In the genomic region with DNA sequence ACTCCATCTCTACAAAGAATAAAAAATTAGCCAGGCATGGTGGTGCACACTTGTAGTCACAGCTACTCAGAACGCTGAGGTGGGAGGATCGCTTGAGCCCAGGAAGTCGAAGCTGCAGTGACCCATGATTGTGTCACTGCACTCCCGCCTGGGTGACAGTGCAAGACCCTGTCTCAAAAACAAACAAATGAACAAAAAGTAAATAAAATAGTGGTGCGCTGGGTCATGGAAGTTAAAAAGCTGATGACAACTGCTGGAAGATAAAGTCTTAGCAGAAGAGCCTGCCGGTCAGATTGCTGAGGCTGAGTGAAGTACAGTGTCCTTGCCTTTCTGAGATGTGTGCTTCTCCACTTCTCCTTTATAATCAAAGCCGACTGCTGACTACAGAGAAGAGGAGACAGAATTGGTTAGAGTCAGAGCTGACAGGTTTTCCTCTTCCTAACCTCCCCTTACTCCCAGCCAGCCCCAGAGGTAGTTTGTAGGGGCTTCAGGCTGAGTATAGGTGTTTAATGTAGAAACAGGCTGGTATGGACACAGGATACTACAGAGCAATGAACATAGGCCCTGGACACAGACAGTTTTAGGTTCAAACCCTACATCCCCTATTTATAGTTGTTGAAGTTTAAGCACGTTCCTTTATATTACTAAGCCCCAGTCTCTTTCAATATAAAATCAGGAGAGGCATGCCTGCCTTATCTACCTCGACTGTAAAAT, we compare ENCODE assay signal across 1 cellular context.
TF ChIP-seq lines count a peak whose summit lies in the region.

No MANE protein-coding gene starts in this region.

TF ChIP-seq in HepG2, 621 proteins besides CTCF, POLR2A, EP300 and RAD21:
- TF ChIP-seq GATAD2A (CRISPR knock-in tag; IDR thresholded peaks at IDR 0.05) = peak; percentile 67
- peak; percentile 15; the same call in 1 of the 2 replicates for TF ChIP-seq ZNF460 (CRISPR knock-in tag; IDR thresholded peaks at IDR 0.05; ENCODE audit: borderline replicate concordance)
- TF ChIP-seq, protein P1, sequence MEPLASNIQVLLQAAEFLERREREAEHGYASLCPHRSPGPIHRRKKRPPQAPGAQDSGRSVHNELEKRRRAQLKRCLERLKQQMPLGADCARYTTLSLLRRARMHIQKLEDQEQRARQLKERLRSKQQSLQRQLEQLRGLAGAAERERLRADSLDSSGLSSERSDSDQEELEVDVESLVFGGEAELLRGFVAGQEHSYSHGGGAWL (CRISPR knock-in tag; IDR thresholded peaks at IDR 0.05) = no peak
- peak; percentile 47; the same call in 1 of the 2 replicates for TF ChIP-seq RXRB (CRISPR knock-in tag; IDR thresholded peaks at IDR 0.05; ENCODE audit: borderline replicate concordance)
- peak; percentile 34; the same call in 1 of the 2 replicates for TF ChIP-seq GABPB1 (CRISPR knock-in tag; IDR thresholded peaks at IDR 0.05)
- TF ChIP-seq NR2F1 (CRISPR knock-in tag; IDR thresholded peaks at IDR 0.05) = 0 out of 4 replicates have a peak, but pooled peaks of 1 of the 2 experiments have one; percentile 20
- no peak for TF ChIP-seq ZNF24 (IDR thresholded peaks at IDR 0.05)
- TF ChIP-seq FOXK1 (CRISPR knock-in tag; IDR thresholded peaks at IDR 0.05; ENCODE audit: borderline replicate concordance, low read depth) = 0 out of 2 replicates have a peak, but pooled peaks have one; percentile 11
- TF ChIP-seq, protein P2, sequence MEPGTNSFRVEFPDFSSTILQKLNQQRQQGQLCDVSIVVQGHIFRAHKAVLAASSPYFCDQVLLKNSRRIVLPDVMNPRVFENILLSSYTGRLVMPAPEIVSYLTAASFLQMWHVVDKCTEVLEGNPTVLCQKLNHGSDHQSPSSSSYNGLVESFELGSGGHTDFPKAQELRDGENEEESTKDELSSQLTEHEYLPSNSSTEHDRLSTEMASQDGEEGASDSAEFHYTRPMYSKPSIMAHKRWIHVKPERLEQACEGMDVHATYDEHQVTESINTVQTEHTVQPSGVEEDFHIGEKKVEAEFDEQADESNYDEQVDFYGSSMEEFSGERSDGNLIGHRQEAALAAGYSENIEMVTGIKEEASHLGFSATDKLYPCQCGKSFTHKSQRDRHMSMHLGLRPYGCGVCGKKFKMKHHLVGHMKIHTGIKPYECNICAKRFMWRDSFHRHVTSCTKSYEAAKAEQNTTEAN (CRISPR knock-in tag; conservative IDR thresholded peaks at IDR 0.05) = peak; percentile 52; the same call in 1 of the 2 replicates
- peak; percentile 63 for TF ChIP-seq SALL1 (CRISPR knock-in tag; IDR thresholded peaks at IDR 0.05)
- 0 out of 2 replicates have a peak, but pooled peaks have one; percentile 41 for TF ChIP-seq ELF3 (CRISPR knock-in tag; IDR thresholded peaks at IDR 0.05)
- TF ChIP-seq ZNF292 (CRISPR knock-in tag; IDR thresholded peaks at IDR 0.05; ENCODE audit: borderline replicate concordance, low read depth) = 0 out of 2 replicates have a peak, but pooled peaks have one; percentile 42
- TF ChIP-seq FOXP1 (IDR thresholded peaks at IDR 0.05) = no peak
- peak; percentile 37; the same call in 1 of the 2 replicates for TF ChIP-seq FOXP1 (CRISPR knock-in tag; IDR thresholded peaks at IDR 0.05)
- no peak for TF ChIP-seq ATM (IDR thresholded peaks at IDR 0.05; ENCODE audit: borderline replicate concordance)
- peak; percentile 46; the same call in 1 of the 2 replicates for TF ChIP-seq RARA (CRISPR knock-in tag; IDR thresholded peaks at IDR 0.05)
- TF ChIP-seq NR2F2 (IDR thresholded peaks at IDR 0.05; ENCODE audit: borderline replicate concordance, low read depth) = peak; percentile 25; the same call in 1 of the 2 replicates
- peak; percentile 46 for TF ChIP-seq SAP130 (CRISPR knock-in tag; IDR thresholded peaks at IDR 0.05; ENCODE audit: low read depth)
- TF ChIP-seq SOX6 (IDR thresholded peaks at IDR 0.05) = no peak
- peak; percentile 59; the same call in 1 of the 2 replicates for TF ChIP-seq SOX6 (CRISPR knock-in tag; IDR thresholded peaks at IDR 0.05)
- no peak for TF ChIP-seq TBP (CRISPR knock-in tag; IDR thresholded peaks at IDR 0.05)
- peak; percentile 40 for TF ChIP-seq FOSL2 (CRISPR knock-in tag; IDR thresholded peaks at IDR 0.05)
- peak; percentile 38; the same call in 1 of the 2 replicates for TF ChIP-seq FOXA3 (CRISPR knock-in tag; IDR thresholded peaks at IDR 0.05)
- TF ChIP-seq ZBTB8A (CRISPR knock-in tag; IDR thresholded peaks at IDR 0.05; ENCODE audit: borderline replicate concordance, low read depth) = no peak
- TF ChIP-seq, protein P3, sequence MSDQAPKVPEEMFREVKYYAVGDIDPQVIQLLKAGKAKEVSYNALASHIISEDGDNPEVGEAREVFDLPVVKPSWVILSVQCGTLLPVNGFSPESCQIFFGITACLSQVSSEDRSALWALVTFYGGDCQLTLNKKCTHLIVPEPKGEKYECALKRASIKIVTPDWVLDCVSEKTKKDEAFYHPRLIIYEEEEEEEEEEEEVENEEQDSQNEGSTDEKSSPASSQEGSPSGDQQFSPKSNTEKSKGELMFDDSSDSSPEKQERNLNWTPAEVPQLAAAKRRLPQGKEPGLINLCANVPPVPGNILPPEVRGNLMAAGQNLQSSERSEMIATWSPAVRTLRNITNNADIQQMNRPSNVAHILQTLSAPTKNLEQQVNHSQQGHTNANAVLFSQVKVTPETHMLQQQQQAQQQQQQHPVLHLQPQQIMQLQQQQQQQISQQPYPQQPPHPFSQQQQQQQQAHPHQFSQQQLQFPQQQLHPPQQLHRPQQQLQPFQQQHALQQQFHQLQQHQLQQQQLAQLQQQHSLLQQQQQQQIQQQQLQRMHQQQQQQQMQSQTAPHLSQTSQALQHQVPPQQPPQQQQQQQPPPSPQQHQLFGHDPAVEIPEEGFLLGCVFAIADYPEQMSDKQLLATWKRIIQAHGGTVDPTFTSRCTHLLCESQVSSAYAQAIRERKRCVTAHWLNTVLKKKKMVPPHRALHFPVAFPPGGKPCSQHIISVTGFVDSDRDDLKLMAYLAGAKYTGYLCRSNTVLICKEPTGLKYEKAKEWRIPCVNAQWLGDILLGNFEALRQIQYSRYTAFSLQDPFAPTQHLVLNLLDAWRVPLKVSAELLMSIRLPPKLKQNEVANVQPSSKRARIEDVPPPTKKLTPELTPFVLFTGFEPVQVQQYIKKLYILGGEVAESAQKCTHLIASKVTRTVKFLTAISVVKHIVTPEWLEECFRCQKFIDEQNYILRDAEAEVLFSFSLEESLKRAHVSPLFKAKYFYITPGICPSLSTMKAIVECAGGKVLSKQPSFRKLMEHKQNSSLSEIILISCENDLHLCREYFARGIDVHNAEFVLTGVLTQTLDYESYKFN (CRISPR knock-in tag; conservative IDR thresholded peaks at IDR 0.05) = 0 out of 2 replicates have a peak, but pooled peaks have one; percentile 15
- TF ChIP-seq, protein P4, sequence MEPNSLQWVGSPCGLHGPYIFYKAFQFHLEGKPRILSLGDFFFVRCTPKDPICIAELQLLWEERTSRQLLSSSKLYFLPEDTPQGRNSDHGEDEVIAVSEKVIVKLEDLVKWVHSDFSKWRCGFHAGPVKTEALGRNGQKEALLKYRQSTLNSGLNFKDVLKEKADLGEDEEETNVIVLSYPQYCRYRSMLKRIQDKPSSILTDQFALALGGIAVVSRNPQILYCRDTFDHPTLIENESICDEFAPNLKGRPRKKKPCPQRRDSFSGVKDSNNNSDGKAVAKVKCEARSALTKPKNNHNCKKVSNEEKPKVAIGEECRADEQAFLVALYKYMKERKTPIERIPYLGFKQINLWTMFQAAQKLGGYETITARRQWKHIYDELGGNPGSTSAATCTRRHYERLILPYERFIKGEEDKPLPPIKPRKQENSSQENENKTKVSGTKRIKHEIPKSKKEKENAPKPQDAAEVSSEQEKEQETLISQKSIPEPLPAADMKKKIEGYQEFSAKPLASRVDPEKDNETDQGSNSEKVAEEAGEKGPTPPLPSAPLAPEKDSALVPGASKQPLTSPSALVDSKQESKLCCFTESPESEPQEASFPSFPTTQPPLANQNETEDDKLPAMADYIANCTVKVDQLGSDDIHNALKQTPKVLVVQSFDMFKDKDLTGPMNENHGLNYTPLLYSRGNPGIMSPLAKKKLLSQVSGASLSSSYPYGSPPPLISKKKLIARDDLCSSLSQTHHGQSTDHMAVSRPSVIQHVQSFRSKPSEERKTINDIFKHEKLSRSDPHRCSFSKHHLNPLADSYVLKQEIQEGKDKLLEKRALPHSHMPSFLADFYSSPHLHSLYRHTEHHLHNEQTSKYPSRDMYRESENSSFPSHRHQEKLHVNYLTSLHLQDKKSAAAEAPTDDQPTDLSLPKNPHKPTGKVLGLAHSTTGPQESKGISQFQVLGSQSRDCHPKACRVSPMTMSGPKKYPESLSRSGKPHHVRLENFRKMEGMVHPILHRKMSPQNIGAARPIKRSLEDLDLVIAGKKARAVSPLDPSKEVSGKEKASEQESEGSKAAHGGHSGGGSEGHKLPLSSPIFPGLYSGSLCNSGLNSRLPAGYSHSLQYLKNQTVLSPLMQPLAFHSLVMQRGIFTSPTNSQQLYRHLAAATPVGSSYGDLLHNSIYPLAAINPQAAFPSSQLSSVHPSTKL (CRISPR knock-in tag; IDR thresholded peaks at IDR 0.05) = peak; percentile 58
- no peak for TF ChIP-seq SP140L (CRISPR knock-in tag; IDR thresholded peaks at IDR 0.05; ENCODE audit: borderline replicate concordance)
- peak; percentile 65; the same call in 1 of the 2 replicates for TF ChIP-seq CEBPB (IDR thresholded peaks at IDR 0.05; ENCODE audit: borderline replicate concordance, low read depth, low read length)
